ENCODE assay signal across 12 cellular contexts in genomic region chr6:27161603-27161945, GRCh38.
DNase-seq lines count a peak whose midpoint lies in the region; ATAC-seq and TF ChIP-seq lines count a peak whose summit lies in the region.
"Had no signal": no experiment of that assay in that cellular context is flagged by ENCODE, and none has a peak within 500 bp of the region (broad histone marks: within the 10 kb centered on the region; RNA-seq: fewer than 3 reads in every experiment).

No MANE protein-coding gene starts in this region.

- peaks cover 23% of the 10 kb centered on the region for H3K4me1 Mint-ChIP-seq in CD4-positive, alpha-beta T cell (ENCODE audit: low read depth)

- no peak overlapping the region for H3K4me3 ChIP-seq in PC-9
- H3K4me3 ChIP-seq in iPS-20b (ENCODE audit: low read length): peak overlapping the region; percentile 18; the same call in 1 of the 2 replicates
- H3K4me3 ChIP-seq in uterus: no peak overlapping the region

- TF ChIP-seq CTCF in CD4-positive, alpha-beta T cell (IDR thresholded peaks at IDR 0.05): no peak
- TF ChIP-seq CTCF in PC-9 (conservative IDR thresholded peaks at IDR 0.05) (no peak), uterus (IDR thresholded peaks at IDR 0.05) (no peak)

- H3K27me3 Mint-ChIP-seq in CD4-positive, alpha-beta T cell: peaks cover 7% of the 10 kb centered on the region
- H3K27me3 Mint-ChIP-seq: stimulated activated memory B cell treated with anti-CD40 and anti-IgM and Interleukin-4, amounts not matched to agents 10 μg/mL and 1 μg/mL and 100 μg/mL, for 72 hours had no signal

- H3K9me2 ChIP-seq in PC-9 (ENCODE audit: insufficient read depth): no peaks in the 10 kb centered on the region

- H2AFZ ChIP-seq in PC-9: no peak overlapping the region

- H3K36me3 ChIP-seq in ES-I3 (ENCODE audit: insufficient read depth, low read length): no peaks in the 10 kb centered on the region
- no peaks in the 10 kb centered on the region for H3K36me3 ChIP-seq in PC-9 (ENCODE audit: low read depth)
- no peaks in the 10 kb centered on the region for H3K36me3 ChIP-seq in iPS-20b (ENCODE audit: insufficient read depth, low read depth, low read length)
- H3K36me3 ChIP-seq in uterus: no peaks in the 10 kb centered on the region

- H3K4me1 ChIP-seq in ES-I3 (ENCODE audit: insufficient read depth, low read length) (peaks cover 13% of the 10 kb centered on the region), PC-9 (replicated peaks; ENCODE audit: insufficient read depth) (peaks cover 16% of the 10 kb centered on the region; the same call in 1 of the 2 replicates), iPS-20b (ENCODE audit: insufficient read depth, low read length) (peaks cover 14% of the 10 kb centered on the region), uterus (no peaks in the 10 kb centered on the region)

- H3F3A ChIP-seq in PC-9 (ENCODE audit: insufficient read depth, low read depth): peaks cover 41% of the 10 kb centered on the region

- ATAC-seq in CD4-positive, alpha-beta T cell (ENCODE audit: poor library complexity): no peak
- ATAC-seq in HG02763 (IDR thresholded peaks at IDR 0.05; ENCODE audit: unreplicated experiment) (no peak), GM19467 (IDR thresholded peaks at IDR 0.05; ENCODE audit: unreplicated experiment) (no peak)
- ATAC-seq: stimulated activated memory B cell treated with anti-CD40 and anti-IgM and Interleukin-4, amounts not matched to agents 10 μg/mL and 1 μg/mL and 100 μg/mL, for 72 hours had no signal

- H3K4me3 Mint-ChIP-seq in CD4-positive, alpha-beta T cell: peak overlapping the region; percentile 36
- H3K4me3 Mint-ChIP-seq: stimulated activated memory B cell treated with anti-CD40 and anti-IgM and Interleukin-4, amounts not matched to agents 10 μg/mL and 1 μg/mL and 100 μg/mL, for 72 hours had no signal

- intact Hi-C loops in CD4-positive, alpha-beta T cell (cut with DNase I, micrococcal nuclease): loop anchor here in 1 of 2 experiments (5.0 kb wide), 4 partner anchors 151 to 736 kb away; partner anchors contain the start of gene POM121L2
- intact Hi-C loops in PC-9 (cut with micrococcal nuclease; ENCODE audit: unreplicated experiment) (loop anchor here (5.0 to 10.0 kb wide), 2 partner anchors 1196 to 1523 kb away; no protein-coding TSS in a partner anchor), uterus (cut with DNase I; ENCODE audit: low total_unique reads) (no loop called here)

- H3K27ac Mint-ChIP-seq in CD4-positive, alpha-beta T cell: peak overlapping the region; percentile 42
- H3K27ac Mint-ChIP-seq: stimulated activated memory B cell treated with anti-CD40 and anti-IgM and Interleukin-4, amounts not matched to agents 10 μg/mL and 1 μg/mL and 100 μg/mL, for 72 hours had no signal

- DNase-seq in CD4-positive, alpha-beta T cell: no peak
- no peak for DNase-seq in PC-9
- no peak for DNase-seq in NCI-H128 (lab: John Stamatoyannopoulos, UW; ENCODE audit: unreplicated experiment)
- DNase-seq in uterus: no peak
- DNase-seq: activated CD4-positive, alpha-beta T cell treated with anti-CD3 and anti-CD28 coated beads for 4 hours; left cardiac atrium had no signal

- H4K20me1 ChIP-seq in PC-9 (ENCODE audit: insufficient read depth): no peaks in the 10 kb centered on the region

- peaks cover 9% of the 10 kb centered on the region for H3K36me3 Mint-ChIP-seq in CD4-positive, alpha-beta T cell (ENCODE audit: low read depth)
- H3K36me3 Mint-ChIP-seq: stimulated activated memory B cell treated with anti-CD40 and anti-IgM and Interleukin-4, amounts not matched to agents 10 μg/mL and 1 μg/mL and 100 μg/mL, for 72 hours had no signal

- H3K27me3 ChIP-seq in CD4-positive, alpha-beta T cell (ENCODE audit: control insufficient read depth, insufficient read depth, low read length): no peaks in the 10 kb centered on the region
- H3K27me3 ChIP-seq in PC-9 (ENCODE audit: insufficient read depth, low read depth) (no peaks in the 10 kb centered on the region), iPS-20b (ENCODE audit: insufficient read depth, low read length) (peaks cover 16% of the 10 kb centered on the region; the same call in 1 of the 2 replicates), uterus (no peaks in the 10 kb centered on the region)

- no TSS peak for BruUV-seq in PC-9 (replicated peaks; lab: Mats Ljungman, UMichigan)

- CTCF ChIA-PET in CD4-positive, alpha-beta T cell (lab: Charles Lee): interaction anchor here (2.9 to 3.9 kb wide), 2 partner anchors 16 to 35 kb away, joined by 12 to 14 read pairs; no protein-coding TSS in a partner anchor
- CTCF ChIA-PET in PC-9 (lab: Charles Lee): interaction anchor here (0.6 kb wide), 1 partner anchor 50 kb away, joined by 4 read pairs; no protein-coding TSS in a partner anchor

- H3K9me3 Mint-ChIP-seq in CD4-positive, alpha-beta T cell: peaks cover 3% of the 10 kb centered on the region
- H3K9me3 Mint-ChIP-seq: stimulated activated memory B cell treated with anti-CD40 and anti-IgM and Interleukin-4, amounts not matched to agents 10 μg/mL and 1 μg/mL and 100 μg/mL, for 72 hours had no signal

- H3K4me2 ChIP-seq in PC-9: peak overlapping the region; percentile 35; the same call in 1 of the 2 replicates

- H3K79me2 ChIP-seq in PC-9 (ENCODE audit: low read depth): no peaks in the 10 kb centered on the region

- H3K9me3 ChIP-seq in CD4-positive, alpha-beta T cell (ENCODE audit: control insufficient read depth, low read length): no peaks in the 10 kb centered on the region
- no peaks in the 10 kb centered on the region for H3K9me3 ChIP-seq in ES-I3 (ENCODE audit: control insufficient read depth, insufficient read depth, low read length)
- no peaks in the 10 kb centered on the region for H3K9me3 ChIP-seq in PC-9 (ENCODE audit: insufficient read depth, low read depth)
- no peaks in the 10 kb centered on the region for H3K9me3 ChIP-seq in iPS-20b (ENCODE audit: insufficient read depth, low read depth, low read length)
- H3K9me3 ChIP-seq in uterus: no peaks in the 10 kb centered on the region

- H3K27ac ChIP-seq in CD4-positive, alpha-beta T cell (ENCODE audit: low read depth, low read length): no peak overlapping the region
- H3K27ac ChIP-seq in PC-9: no peak overlapping the region
- no peak overlapping the region for H3K27ac ChIP-seq in iPS-20b (ENCODE audit: low read length)
- no peak overlapping the region for H3K27ac ChIP-seq in uterus
- H3K27ac ChIP-seq: epithelial cell of prostate had no signal

- POLR2A ChIA-PET in CD4-positive, alpha-beta T cell (lab: Charles Lee): interaction anchor here (1.4 to 2.4 kb wide), 2 partner anchors 15 to 732 kb away, joined by 5 to 11 read pairs; a partner anchor contains a TSS
- POLR2A ChIA-PET in PC-9 (lab: Charles Lee; ENCODE audit: unreplicated experiment): no interaction called here

- TF ChIP-seq POLR2A in uterus (IDR thresholded peaks at IDR 0.05): no peak

- 0 out of 2 replicates have a peak overlapping the region, but pooled peaks have one; percentile 1 for H3K9ac ChIP-seq in ES-I3 (ENCODE audit: low read depth, low read length)
- H3K9ac ChIP-seq in iPS-20b (ENCODE audit: low read depth, low read length): no peak overlapping the region
